Comparison of ENCODE assay signal across 18 cellular contexts in genomic region chr9:132745911-132746709, GRCh38.
DNase-seq lines count a peak whose midpoint lies in the region; TF ChIP-seq lines count a peak whose summit lies in the region.
"Had no signal": no experiment of that assay in that cellular context is flagged by ENCODE, and none has a peak within 500 bp of the region (broad histone marks: within the 10 kb centered on the region; RNA-seq: fewer than 3 reads in every experiment).

No MANE protein-coding gene starts in this region.

- in situ Hi-C loops in ACHN (cut with HindIII; ENCODE audit: low pct_ligation_motif_present, low pct_unique_long_range_greater_than_20kb, low sequenced_read_pairs): no loop called here

- WGBS in spleen, 5 donors: 86 to 92% (median 88%) methylated on average over 14 to 17 of the region's 17 CpGs

- peaks cover 0 to 53% (median 26%) of the 10 kb centered on the region in 7 donors for H3K27me3 ChIP-seq in spleen (replicated peaks in 1 of 7)
- H3K27me3 ChIP-seq: MG63 had no signal

- peak; percentile 22 for DNase-seq in activated CD8-positive, alpha-beta memory T cell treated with anti-CD3 and anti-CD28 coated beads, Interleukin-2, amount 50 U/mL, for 48 hours
- DNase-seq in activated CD8-positive, alpha-beta memory T cell treated with anti-CD3 and anti-CD28 coated beads, Interleukin-2, amount 50 U/mL, for 4 hours: no peak
- DNase-seq in mesenteric fat pad (ENCODE audit: low spot score) (peak; percentile 81), spleen (peak; percentile 17), NCI-H1694 (lab: John Stamatoyannopoulos, UW) (no peak), SKM-1 (lab: John Stamatoyannopoulos, UW; ENCODE audit: unreplicated experiment) (no peak), ACHN (no peak)
- DNase-seq: GF-D8; Karpas-422; MG63; NCI-H1092 treated with DMSO at 0.1 percent for 48 hours; NCI-H187; NK-92 treated with Interleukin-12 subunit alpha and Interleukin-12 subunit beta, amount 100 ng/mL, for 24 hours; PC-3 had no signal

- H3K4me3 ChIP-seq in spleen: no peak overlapping the region
- H3K4me3 ChIP-seq: MG63 had no signal

- peak overlapping the region in 1 of 5 experiments; percentile 58 for H3K4me3 Mint-ChIP-seq in brain

- H3K36me3 Mint-ChIP-seq in brain: no peaks in the 10 kb centered on the region

- H3K27ac Mint-ChIP-seq in brain: peak overlapping the region in 3 of 5 experiments; percentile 76 to 92 (median 91)

- H3K27me3 Mint-ChIP-seq in brain: peaks cover 39% of the 10 kb centered on the region

- TF ChIP-seq CTCF in brain (conservative IDR thresholded peaks at IDR 0.05): no peak
- no peak for TF ChIP-seq CTCF in spleen (IDR thresholded peaks at IDR 0.05 in 8 of 11, conservative IDR thresholded peaks at IDR 0.05 in 3 of 11)

- no peak overlapping the region for H3K27ac ChIP-seq in spleen
- H3K27ac ChIP-seq: C4-2B, RWPE1, SJCRH30 had no signal

- TF ChIP-seq POLR2A in spleen (IDR thresholded peaks at IDR 0.05): no peak

- no peaks in the 10 kb centered on the region for H3K36me3 ChIP-seq in spleen
- H3K36me3 ChIP-seq: MG63, SJCRH30 had no signal

- peaks cover 0 to 5% (median 0%) of the 10 kb centered on the region in 6 donors for H3K4me1 ChIP-seq in spleen

- H3K4me1 Mint-ChIP-seq in brain: peaks cover 40% of the 10 kb centered on the region

- no peaks in the 10 kb centered on the region for H3K9me3 ChIP-seq in spleen
- H3K9me3 ChIP-seq: MG63, SJCRH30 had no signal

- no peaks in the 10 kb centered on the region for H3K9me3 Mint-ChIP-seq in brain

- intact Hi-C loops in spleen (cut with DNase I; ENCODE audit: low total_unique reads): no loop called here

Comparison
In these comparisons a context has a peak if more than half of its experiments do, and no peak if none do; other contexts are left out.
1. DNase-seq: peak in activated CD8-positive, alpha-beta memory T cell treated with anti-CD3 and anti-CD28 coated beads, Interleukin-2, amount 50 U/mL, for 48 hours (single experiment), mesenteric fat pad (single experiment) and spleen (single experiment); none in activated CD8-positive, alpha-beta memory T cell treated with anti-CD3 and anti-CD28 coated beads, Interleukin-2, amount 50 U/mL, for 4 hours (single experiment), NCI-H1694 (single experiment), SKM-1 (single experiment) and ACHN (single experiment).